8 cellular contexts compared by ENCODE assay signal in the genomic region with DNA sequence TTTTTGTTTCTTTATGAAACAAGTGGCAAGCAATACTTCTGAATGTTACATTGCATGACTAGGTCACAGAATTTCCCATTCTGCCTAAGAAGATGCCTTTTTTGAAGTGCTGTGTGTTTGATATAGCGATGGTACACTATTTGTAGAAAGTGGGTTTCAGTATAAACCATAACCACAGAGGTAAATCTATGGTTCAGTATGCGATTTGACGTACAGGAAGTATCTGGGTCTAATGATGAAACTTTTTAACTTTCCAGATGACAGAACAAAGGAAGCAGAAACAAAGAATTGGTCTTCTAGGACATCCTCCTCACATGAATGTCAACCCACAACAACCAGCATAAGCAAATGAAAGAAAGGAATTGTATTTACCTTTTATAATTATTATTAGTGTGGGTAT.
DNase-seq lines count a peak whose midpoint lies in the region; ATAC-seq and FAIRE-seq lines count a peak whose summit lies in the region.
"Had no signal": no experiment of that assay in that cellular context is flagged by ENCODE, and none has a peak within 500 bp of the region (broad histone marks: within the 10 kb centered on the region; RNA-seq: fewer than 3 reads in every experiment).

No MANE protein-coding gene starts in this region.

- no peak for FAIRE-seq in small intestine (lab: Jason Lieb, UNC)

- H3K27ac ChIP-seq in small intestine (ENCODE audit: low read depth in 1 of 2, low read length in 1 of 2), result no peak overlapping the region

- no peaks in the 10 kb centered on the region for H3K9me3 ChIP-seq in small intestine (ENCODE audit: control insufficient read depth, low read depth)

- no peaks in the 10 kb centered on the region for H3K36me3 ChIP-seq in small intestine (ENCODE audit: control insufficient read depth in 2 of 2, insufficient read depth in 2 of 2, low read length in 2 of 2)

- no peak overlapping the region for H3K4me3 ChIP-seq in small intestine (ENCODE audit: low read depth in 1 of 2, low read length in 2 of 2)

- peak; percentile 51 for DNase-seq in small intestine
- DNase-seq in DMS 273 treated with DMSO at 0.1 percent for 48 hours (lab: John Stamatoyannopoulos, UW), result no peak
- DNase-seq in glomerular visceral epithelial cell (ENCODE audit: extremely low spot score), result no peak
- DNase-seq in SKM-1 treated with dmso at 0.1 percent for 144 hours (lab: John Stamatoyannopoulos, UW; ENCODE audit: unreplicated experiment), result no peak
- DNase-seq: stimulated activated CD4-positive, alpha-beta T cell treated with anti-CD3 and anti-CD28 coated beads, Interleukin-4, amount 100 ng/mL, for 1 hour had no signal

- H3K4me1 ChIP-seq in small intestine (ENCODE audit: control insufficient read depth in 2 of 2, insufficient read depth in 1 of 2, low read depth in 1 of 2, low read length in 1 of 2), result peaks cover 4 to 8% of the 10 kb centered on the region in 2 donors

- no peaks in the 10 kb centered on the region for H3K27me3 ChIP-seq in small intestine (ENCODE audit: control insufficient read depth in 2 of 2, insufficient read depth in 2 of 2, low read length in 2 of 2)

- ATAC-seq in GM18907 (IDR thresholded peaks at IDR 0.05; ENCODE audit: unreplicated experiment), result peak; percentile 87
- ATAC-seq in GM21786 (IDR thresholded peaks at IDR 0.05; ENCODE audit: unreplicated experiment), result peak; percentile 86
- ATAC-seq in HG03469 (IDR thresholded peaks at IDR 0.05; ENCODE audit: unreplicated experiment), result peak; percentile 70

- 67 to 80% (median 76%) methylated on average over 3 of the region's 3 CpGs for WGBS in small intestine, 3 donors
